In the genomic region with DNA sequence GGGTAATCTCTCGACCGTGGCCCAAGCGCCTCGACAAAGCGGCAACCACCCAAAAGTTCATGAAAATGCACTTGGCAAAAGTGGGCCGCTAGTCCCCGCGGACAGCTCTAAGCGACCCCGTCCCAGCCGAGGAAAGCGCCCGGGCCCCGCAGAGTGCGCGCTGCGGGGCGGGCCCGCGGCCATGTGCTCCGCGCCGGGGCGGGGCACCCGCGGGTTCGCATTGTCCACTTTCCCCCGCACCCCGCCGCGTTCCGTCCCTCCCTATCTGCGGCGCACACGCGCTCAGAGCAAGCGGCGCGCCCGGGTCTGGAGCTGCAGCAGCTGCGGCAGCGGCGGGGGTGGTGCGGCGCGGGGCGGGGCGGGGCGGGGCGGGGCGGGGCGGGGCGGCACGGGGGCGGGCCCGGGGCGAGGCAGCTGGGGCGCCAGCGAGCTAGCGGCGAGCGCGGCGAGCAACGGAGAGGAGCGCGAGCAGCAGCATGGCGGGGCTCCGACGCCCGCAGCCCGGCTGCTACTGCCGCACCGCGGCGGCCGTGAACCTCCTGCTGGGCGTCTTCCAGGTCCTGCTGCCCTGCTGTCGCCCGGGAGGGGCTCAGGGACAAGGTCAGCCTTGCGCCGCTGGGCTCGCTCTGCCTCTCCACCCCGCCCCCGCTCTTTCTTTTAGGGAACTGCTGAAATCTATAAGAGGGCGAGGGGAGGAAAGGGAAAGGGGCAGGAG, we compare ENCODE assay signal across 9 cellular contexts. TPM values are rescaled to one million over a fixed set of nuclear protein-coding genes. Genes with fewer than 3 reads are reported as not detected.
DNase-seq lines count a peak whose midpoint lies in the region; ATAC-seq, FAIRE-seq and TF ChIP-seq lines count a peak whose summit lies in the region.
"Had no signal": no experiment of that assay in that cellular context is flagged by ENCODE, and none has a peak within 500 bp of the region (broad histone marks: within the 10 kb centered on the region; RNA-seq: fewer than 3 reads in every experiment).

A gene with protein sequence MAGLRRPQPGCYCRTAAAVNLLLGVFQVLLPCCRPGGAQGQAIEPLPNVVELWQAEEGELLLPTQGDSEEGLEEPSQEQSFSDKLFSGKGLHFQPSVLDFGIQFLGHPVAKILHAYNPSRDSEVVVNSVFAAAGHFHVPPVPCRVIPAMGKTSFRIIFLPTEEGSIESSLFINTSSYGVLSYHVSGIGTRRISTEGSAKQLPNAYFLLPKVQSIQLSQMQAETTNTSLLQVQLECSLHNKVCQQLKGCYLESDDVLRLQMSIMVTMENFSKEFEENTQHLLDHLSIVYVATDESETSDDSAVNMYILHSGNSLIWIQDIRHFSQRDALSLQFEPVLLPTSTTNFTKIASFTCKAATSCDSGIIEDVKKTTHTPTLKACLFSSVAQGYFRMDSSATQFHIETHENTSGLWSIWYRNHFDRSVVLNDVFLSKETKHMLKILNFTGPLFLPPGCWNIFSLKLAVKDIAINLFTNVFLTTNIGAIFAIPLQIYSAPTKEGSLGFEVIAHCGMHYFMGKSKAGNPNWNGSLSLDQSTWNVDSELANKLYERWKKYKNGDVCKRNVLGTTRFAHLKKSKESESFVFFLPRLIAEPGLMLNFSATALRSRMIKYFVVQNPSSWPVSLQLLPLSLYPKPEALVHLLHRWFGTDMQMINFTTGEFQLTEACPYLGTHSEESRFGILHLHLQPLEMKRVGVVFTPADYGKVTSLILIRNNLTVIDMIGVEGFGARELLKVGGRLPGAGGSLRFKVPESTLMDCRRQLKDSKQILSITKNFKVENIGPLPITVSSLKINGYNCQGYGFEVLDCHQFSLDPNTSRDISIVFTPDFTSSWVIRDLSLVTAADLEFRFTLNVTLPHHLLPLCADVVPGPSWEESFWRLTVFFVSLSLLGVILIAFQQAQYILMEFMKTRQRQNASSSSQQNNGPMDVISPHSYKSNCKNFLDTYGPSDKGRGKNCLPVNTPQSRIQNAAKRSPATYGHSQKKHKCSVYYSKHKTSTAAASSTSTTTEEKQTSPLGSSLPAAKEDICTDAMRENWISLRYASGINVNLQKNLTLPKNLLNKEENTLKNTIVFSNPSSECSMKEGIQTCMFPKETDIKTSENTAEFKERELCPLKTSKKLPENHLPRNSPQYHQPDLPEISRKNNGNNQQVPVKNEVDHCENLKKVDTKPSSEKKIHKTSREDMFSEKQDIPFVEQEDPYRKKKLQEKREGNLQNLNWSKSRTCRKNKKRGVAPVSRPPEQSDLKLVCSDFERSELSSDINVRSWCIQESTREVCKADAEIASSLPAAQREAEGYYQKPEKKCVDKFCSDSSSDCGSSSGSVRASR (N-terminal part only) (plus strand): TSS at position 439 of the 715 bp plus-strand sequence. CDS start 38 bp downstream, at position 477.

- POLR2A ChIA-PET in naive thymus-derived CD8-positive, alpha-beta T cell (lab: Charles Lee) = interaction anchor here (0.6 to 6.9 kb wide), 27 partner anchors 10 to 149 kb away, joined by 3 to 93 read pairs (median 6); a partner anchor contains a TSS

- H3K4me1 Mint-ChIP-seq in activated T-cell treated with anti-CD3 and anti-CD28 coated beads, Interleukin-2, amount 50 U/mL, for 72 hours (ENCODE audit: low read depth) = peaks cover 50% of the 10 kb centered on the region
- H3K4me1 Mint-ChIP-seq in naive thymus-derived CD8-positive, alpha-beta T cell = peaks cover 20 to 51% (median 41%) of the 10 kb centered on the region in 4 donors

- peaks cover 4% of the 10 kb centered on the region for H3K4me1 ChIP-seq in fibroblast of lung (ENCODE audit: control insufficient read depth, extremely low read depth, insufficient read depth, low read length)

- peak within 1 kb of the TSS; percentile 55 for H3K9ac ChIP-seq in fibroblast of lung (ENCODE audit: insufficient read depth, low read length)

- no peaks in the 10 kb centered on the region for H3K27me3 Mint-ChIP-seq in activated T-cell treated with anti-CD3 and anti-CD28 coated beads, Interleukin-2, amount 50 U/mL, for 72 hours (ENCODE audit: low read depth)
- no peaks in the 10 kb centered on the region for H3K27me3 Mint-ChIP-seq in naive thymus-derived CD8-positive, alpha-beta T cell

- H4K20me1 ChIP-seq in fibroblast of lung (ENCODE audit: control insufficient read depth, extremely low read depth, insufficient read depth, low read length) = no peaks in the 10 kb centered on the region

- H3K9me3 ChIP-seq in fibroblast of lung (ENCODE audit: control insufficient read depth, insufficient read depth, low read depth, low read length) = no peaks in the 10 kb centered on the region

- H3K36me3 ChIP-seq in fibroblast of lung (ENCODE audit: control insufficient read depth, insufficient read depth, low read length) = no peaks in the 10 kb centered on the region

- peak within 1 kb of the TSS; percentile 94 for H3K4me2 ChIP-seq in fibroblast of lung (ENCODE audit: extremely low read depth, insufficient read depth, low read length)

- H3K27ac ChIP-seq in fibroblast of lung (ENCODE audit: insufficient read depth, low read length) = peak within 1 kb of the TSS; percentile 43
- peak within 1 kb of the TSS; percentile 72 for H3K27ac ChIP-seq in substantia nigra (ENCODE audit: low read depth, low read length, poor library complexity, severe bottlenecking)

- no peaks in the 10 kb centered on the region for H3K27me3 ChIP-seq in fibroblast of lung (ENCODE audit: control insufficient read depth, insufficient read depth, low read length)

- H3K9me3 Mint-ChIP-seq in activated T-cell treated with anti-CD3 and anti-CD28 coated beads, Interleukin-2, amount 50 U/mL, for 72 hours = no peaks in the 10 kb centered on the region
- H3K9me3 Mint-ChIP-seq in naive thymus-derived CD8-positive, alpha-beta T cell = no peaks in the 10 kb centered on the region

- H3K36me3 Mint-ChIP-seq in activated T-cell treated with anti-CD3 and anti-CD28 coated beads, Interleukin-2, amount 50 U/mL, for 72 hours (ENCODE audit: insufficient read depth in 2 of 2) = peaks cover 0 to 11% of the 10 kb centered on the region in 2 donors
- peaks cover 0 to 16% (median 6%) of the 10 kb centered on the region in 3 donors for H3K36me3 Mint-ChIP-seq in naive thymus-derived CD8-positive, alpha-beta T cell

- TF ChIP-seq CTCF in fibroblast of lung (conservative IDR thresholded peaks at IDR 0.05 in 1 of 2, IDR thresholded peaks at IDR 0.05 in 1 of 2; ENCODE audit: low read depth in 1 of 2, low read length in 2 of 2) = peak in 1 of 2 donors; percentile 21

- peak within 1 kb of the TSS; percentile 89 for H2AFZ ChIP-seq in fibroblast of lung (ENCODE audit: low read length)

- no peak for FAIRE-seq in HTR-8/SVneo (lab: Jason Lieb, UNC)
- FAIRE-seq: islet of Langerhans had no signal

- H3K27ac Mint-ChIP-seq in activated T-cell treated with anti-CD3 and anti-CD28 coated beads, Interleukin-2, amount 50 U/mL, for 72 hours = peak within 1 kb of the TSS; percentile 76
- H3K27ac Mint-ChIP-seq in naive thymus-derived CD8-positive, alpha-beta T cell = peak within 1 kb of the TSS; percentile 92 to 99 (median 97)

- peak within 1 kb of the TSS; percentile 75 to 90 (median 80) for H3K4me3 ChIP-seq in fibroblast of lung (replicated peaks in 1 of 4; ENCODE audit: control extremely low read depth in 1 of 4, insufficient read depth in 1 of 4, low read depth in 3 of 4, low read length in 4 of 4)

- DNase-seq in COLO668 (lab: John Stamatoyannopoulos, UW; ENCODE audit: unreplicated experiment) (peak; percentile 83), HTR-8/SVneo (ENCODE audit: insufficient read length, low spot score) (peak; percentile 71), fibroblast of lung (ENCODE audit: low read depth in 2 of 2) (peak; percentile 64), substantia nigra (lab: John Stamatoyannopoulos, UW) (peak in 48 of 49 donors; percentile 23 to 88 (median 64))
- peak; percentile 70 to 73 for DNase-seq in activated T-cell treated with anti-CD3 and anti-CD28 coated beads, Interleukin-2, amount 50 U/mL, for 72 hours
- peak; percentile 59 to 77 (median 71) for DNase-seq in naive thymus-derived CD8-positive, alpha-beta T cell

- peak within 1 kb of the TSS; percentile 94 to 98 for H3K4me3 Mint-ChIP-seq in activated T-cell treated with anti-CD3 and anti-CD28 coated beads, Interleukin-2, amount 50 U/mL, for 72 hours
- H3K4me3 Mint-ChIP-seq in naive thymus-derived CD8-positive, alpha-beta T cell = peak within 1 kb of the TSS; percentile 93 to 98 (median 97)

- H3K79me2 ChIP-seq in fibroblast of lung (ENCODE audit: control insufficient read depth, insufficient read depth, low read length) = peaks cover 7% of the 10 kb centered on the region

- peak; percentile 35 for ATAC-seq in GM21360 (IDR thresholded peaks at IDR 0.05; ENCODE audit: unreplicated experiment)
- ATAC-seq in activated T-cell treated with anti-CD3 and anti-CD28 coated beads, Interleukin-2, amount 50 U/mL, for 72 hours (replicated peaks in 1 of 2) = peak; percentile 80 to 86
- ATAC-seq in naive thymus-derived CD8-positive, alpha-beta T cell = peak; percentile 76 to 78

TF ChIP-seq in PFSK-1, 5 proteins besides CTCF, POLR2A, EP300 and RAD21 (continues in another document):
- TF ChIP-seq SIN3A (IDR thresholded peaks at IDR 0.05; ENCODE audit: borderline replicate concordance, insufficient read depth, low read length) (no peak), POLR2AphosphoS5 (IDR thresholded peaks at IDR 0.05; ENCODE audit: low read depth, low read length) (peak; percentile 80), TAF1 (IDR thresholded peaks at IDR 0.05; ENCODE audit: borderline replicate concordance, insufficient read depth, low read length) (0 out of 2 replicates have a peak, but pooled peaks have one; percentile 51), FOXP2 (optimal IDR thresholded peaks at IDR 0.05; ENCODE audit: borderline replicate concordance, extremely low read depth, extremely low read length, insufficient read depth) (peak; percentile 71)

RNA-seq across cellular contexts. Expression of the gene that starts here (rescaled TPM):
- polyA plus RNA-seq in PFSK-1 (2012; ENCODE audit: insufficient read length, low read depth) = 5.1 TPM
- total RNA-seq in activated T-cell treated with anti-CD3 and anti-CD28 coated beads, Interleukin-2, amount 50 U/mL, for 72 hours = 10 to 100 TPM; 32.7 to 44.4 TPM
- total RNA-seq in fibroblast of lung = 7.2 and 15.0 TPM in 2 replicates
- 7.7 and 12.5 TPM in 2 replicates for polyA plus RNA-seq in fibroblast of lung
- polyA plus RNA-seq in fibroblast of lung (2012) = 7.3 and 10.5 TPM in 2 replicates
- polyA minus RNA-seq in fibroblast of lung (ENCODE audit: low replicate concordance) = 8.1 and 22.0 TPM in 2 replicates
- total RNA-seq in naive thymus-derived CD8-positive, alpha-beta T cell = 10 to 100 TPM; 72.2 to 72.6 TPM
- polyA plus RNA-seq in naive thymus-derived CD8-positive, alpha-beta T cell = 10 to 100 TPM; 13.8 to 32.9 (median 26.7) TPM

Comparison
In these comparisons a context has a peak if more than half of its experiments do, and no peak if none do; other contexts are left out.
1. Peak in every context shown above with its lines: DNase-seq, ATAC-seq, H3K4me3 ChIP-seq and H3K27ac ChIP-seq.